ENCODE assay signal across 24 cellular contexts in genomic region chr9:98832768-98833089, GRCh38. TPM values are rescaled to one million over a fixed set of nuclear protein-coding genes. Genes with fewer than 3 reads are reported as not detected.
DNase-seq lines count a peak whose midpoint lies in the region; ATAC-seq, FAIRE-seq and TF ChIP-seq lines count a peak whose summit lies in the region.
"Had no signal": no experiment of that assay in that cellular context is flagged by ENCODE, and none has a peak within 500 bp of the region (broad histone marks: within the 10 kb centered on the region; RNA-seq: fewer than 3 reads in every experiment).

No MANE protein-coding gene starts in this region.

- H3K27ac ChIP-seq in cardiac muscle cell = peak overlapping the region; percentile 55
- peak overlapping the region; percentile 98 for H3K27ac ChIP-seq in K562 (ENCODE audit: extremely low read depth, low read depth, low read length)
- H3K27ac ChIP-seq in neuronal stem cell (replicated peaks; ENCODE audit: low read length) = no peak overlapping the region
- H3K27ac ChIP-seq: BLaER1 treated with 17β-estradiol and CSF1 and Interleukin-3, amounts not matched to agents 10 nM and 100 nM; C4-2B had no signal

- no peak overlapping the region for H3K14ac ChIP-seq in neuronal stem cell (ENCODE audit: low read length)

- POLR2A ChIA-PET in K562 (lab: Yijun Ruan, JAX) = interaction anchor here (0.7 to 1.0 kb wide), 5 partner anchors 10 to 455 kb away, joined by 3 to 4 read pairs (median 3); no protein-coding TSS in a partner anchor

- TF ChIP-seq EP300 in K562 (IDR thresholded peaks at IDR 0.05; ENCODE audit: low read length) = no peak

- no peaks in the 10 kb centered on the region for H3K9me3 ChIP-seq in cardiac muscle cell (ENCODE audit: low read depth)
- H3K9me3 ChIP-seq in K562 (replicated peaks; ENCODE audit: control insufficient read depth, insufficient read depth, low read depth, low read length) = no peaks in the 10 kb centered on the region
- no peaks in the 10 kb centered on the region for H3K9me3 ChIP-seq in neuronal stem cell (replicated peaks in 1 of 2; ENCODE audit: control insufficient read depth in 2 of 2, insufficient read depth in 1 of 2, low read depth in 1 of 2, low read length in 2 of 2)
- H3K9me3 ChIP-seq: BLaER1 treated with 17β-estradiol and CSF1 and Interleukin-3, amounts not matched to agents 10 nM and 100 nM had no signal

- H3K23ac ChIP-seq in neuronal stem cell (ENCODE audit: low read depth, low read length, poor library complexity) = peak overlapping the region; percentile 26

- H3K36me3 Mint-ChIP-seq in Calu3 (ENCODE audit: insufficient read depth, unreplicated experiment) = peaks cover 18% of the 10 kb centered on the region

- no peaks in the 10 kb centered on the region for H3K9me3 Mint-ChIP-seq in Calu3 (ENCODE audit: low read depth, unreplicated experiment)
- H3K9me3 Mint-ChIP-seq: CD4-positive, alpha-beta T cell; CD8-positive, alpha-beta T cell had no signal

- peaks cover 9% of the 10 kb centered on the region for H3K4me1 ChIP-seq in cardiac muscle cell (ENCODE audit: low read depth)
- H3K4me1 ChIP-seq in K562 (replicated peaks in 1 of 2; ENCODE audit: control insufficient read depth in 2 of 2, insufficient read depth in 2 of 2, low read length in 2 of 2) = peaks cover 36 to 51% of the 10 kb centered on the region in 2 experiments
- peaks cover 0 to 2% of the 10 kb centered on the region in 2 donors for H3K4me1 ChIP-seq in neuronal stem cell (ENCODE audit: control insufficient read depth in 2 of 2, insufficient read depth in 1 of 2, low read depth in 1 of 2, low read length in 2 of 2)

- FAIRE-seq in K562 (lab: Jason Lieb, UNC) = no peak
- FAIRE-seq: A204.1, D721Med, G401.6, GM12891, GM19239 had no signal

- H3K4ac ChIP-seq in neuronal stem cell (ENCODE audit: low read length) = no peak overlapping the region

- no peak overlapping the region for H4K91ac ChIP-seq in neuronal stem cell (ENCODE audit: low read depth, low read length, poor library complexity)

- no peak overlapping the region for H2BK12ac ChIP-seq in neuronal stem cell (ENCODE audit: low read length)

- H3K18ac ChIP-seq in neuronal stem cell (ENCODE audit: low read length) = no peak overlapping the region

- H3K36me3 ChIP-seq in cardiac muscle cell (no peaks in the 10 kb centered on the region), K562 (ENCODE audit: control insufficient read depth, insufficient read depth, low read length) (peaks cover 82% of the 10 kb centered on the region), neuronal stem cell (replicated peaks in 1 of 2; ENCODE audit: control insufficient read depth in 2 of 2, insufficient read depth in 2 of 2, low read length in 2 of 2) (peaks cover 0 to 5% of the 10 kb centered on the region in 2 donors)

- intact Hi-C loops in left cardiac atrium (cut with DNase I) = no loop called here
- intact Hi-C loops in Calu3 (cut with micrococcal nuclease; ENCODE audit: unreplicated experiment) = no loop called here
- intact Hi-C loops in K562 (cut with micrococcal nuclease) = loop anchor here (1.0 to 5.0 kb wide), 2 partner anchors 24 to 35 kb away; partner anchors contain the start of gene ANKS6

- no peaks in the 10 kb centered on the region for H4K20me1 ChIP-seq in K562 (replicated peaks; ENCODE audit: control insufficient read depth, insufficient read depth, low read length)
- H4K20me1 ChIP-seq: BLaER1 treated with 17β-estradiol and CSF1 and Interleukin-3, amounts not matched to agents 10 nM and 100 nM had no signal

- H3K9ac ChIP-seq in K562 (ENCODE audit: insufficient read depth in 1 of 2, low read depth in 2 of 2, low read length in 2 of 2) = peak overlapping the region; percentile 70 to 73; a peak in 3 of 4 replicates
- H3K9ac ChIP-seq in neuronal stem cell (ENCODE audit: low read depth, low read length, poor library complexity) = no peak overlapping the region
- H3K9ac ChIP-seq: BLaER1 treated with 17β-estradiol and CSF1 and Interleukin-3, amounts not matched to agents 10 nM and 100 nM had no signal

- TF ChIP-seq POLR2A in K562 (conservative IDR thresholded peaks at IDR 0.05) = no peak

- H3K4me3 ChIP-seq in cardiac muscle cell (no peak overlapping the region), K562 (peak overlapping the region; percentile 4; the same call in 1 of the 2 replicates), neuronal stem cell (ENCODE audit: low read length in 2 of 2) (no peak overlapping the region)
- H3K4me3 ChIP-seq: BLaER1 treated with 17β-estradiol and CSF1 and Interleukin-3, amounts not matched to agents 10 nM and 100 nM had no signal

- peaks cover 20% of the 10 kb centered on the region; the same call in 2 of the 3 replicates for H3K79me2 ChIP-seq in K562 (ENCODE audit: control insufficient read depth, insufficient read depth, low read length)

- H3K27ac Mint-ChIP-seq in Calu3 (ENCODE audit: unreplicated experiment) = peak overlapping the region; percentile 62
- H3K27ac Mint-ChIP-seq: B cell; CD4-positive, alpha-beta T cell; CD8-positive, alpha-beta T cell had no signal

- H2AK5ac ChIP-seq in neuronal stem cell (ENCODE audit: low read depth, low read length) = no peak overlapping the region

- H3K9me1 ChIP-seq in K562 (ENCODE audit: control insufficient read depth, insufficient read depth, low read length) = no peaks in the 10 kb centered on the region

- WGBS in K562 (ENCODE audit: insufficient coverage, low coverage, missing lambda C conversion rate) = 0% methylated on average over 1 of the region's 1 CpG
- no CpG with 5 or more reads among the region's 1 CpG for WGBS in neuronal stem cell (ENCODE audit: extremely low coverage in 2 of 2, insufficient read length in 2 of 2, insufficient replicate concordance in 1 of 2), 2 donors

- H2BK5ac ChIP-seq in neuronal stem cell (ENCODE audit: low read length) = no peak overlapping the region

- peak overlapping the region; percentile 58 for H3K4me2 ChIP-seq in K562 (ENCODE audit: insufficient read depth, low read length)
- no peak overlapping the region for H3K4me2 ChIP-seq in neuronal stem cell (ENCODE audit: insufficient read depth, low read length, poor library complexity, severe bottlenecking)
- H3K4me2 ChIP-seq: BLaER1 treated with 17β-estradiol and CSF1 and Interleukin-3, amounts not matched to agents 10 nM and 100 nM had no signal

- H3K79me1 ChIP-seq in neuronal stem cell (ENCODE audit: low read depth, low read length) = no peaks in the 10 kb centered on the region

- H2AFZ ChIP-seq in K562 (ENCODE audit: low read depth, low read length) = peak overlapping the region; percentile 83
- H2AFZ ChIP-seq in neuronal stem cell (ENCODE audit: low read length) = no peak overlapping the region

- in situ Hi-C loops in K562 (cut with MboI) = no loop called here

- ATAC-seq in left cardiac atrium (no peak), K562 (no peak; the same call in 2 of the 3 replicates)
- ATAC-seq: CD8-positive, alpha-beta T cell had no signal

- DNase-seq in cardiac muscle cell (ENCODE audit: low read depth in 1 of 2, low spot score in 1 of 2) (no peak), left cardiac atrium (no peak), Calu3 (no peak), K562 (ENCODE audit: extremely low read depth in 1 of 4, low spot score in 3 of 4) (no peak), neuronal stem cell (ENCODE audit: low spot score) (no peak), NCI-H1105 treated with DMSO at 0.1 percent for 48 hours (lab: John Stamatoyannopoulos, UW) (no peak), AG08396 (ENCODE audit: low spot score) (no peak)
- DNase-seq in stimulated activated naive CD4-positive, alpha-beta T cell treated with Interleukin-2 at 50 U/mL for 16 hours (lab: John Stamatoyannopoulos, UW) = no peak
- DNase-seq: 8988T; ACHN; AML-193; CD4-positive, alpha-beta T cell; CD8-positive, alpha-beta T cell; COR-L47; DMS79 treated with DMSO at 0.1 percent for 48 hours; GF-D8 had no signal

- no peak for TF ChIP-seq RAD21 in K562 (CRISPR knock-in tag; conservative IDR thresholded peaks at IDR 0.05 in 1 of 2, IDR thresholded peaks at IDR 0.05 in 1 of 2)

- H3K4me3 Mint-ChIP-seq in Calu3 (ENCODE audit: low read depth, unreplicated experiment) = peak overlapping the region; percentile 7
- H3K4me3 Mint-ChIP-seq: B cell; CD4-positive, alpha-beta T cell; CD8-positive, alpha-beta T cell had no signal

- BruUV-seq in Calu3 (replicated peaks; lab: Mats Ljungman, UMichigan) (no TSS peak), K562 (replicated peaks; lab: Mats Ljungman, UMichigan) (TSS peak; percentile 86)

- CTCF ChIA-PET in Calu3 (lab: Charles Lee) = interaction anchor here (1.3 kb wide), 1 partner anchor 26 kb away, joined by 3 read pairs; no protein-coding TSS in a partner anchor
- CTCF ChIA-PET in K562 (lab: Yijun Ruan, JAX; ENCODE audit: low intra/inter-chr PET ratio) = no interaction called here

- H2BK120ac ChIP-seq in neuronal stem cell (ENCODE audit: low read depth, low read length) = no peak overlapping the region

- no peak overlapping the region for H2BK15ac ChIP-seq in neuronal stem cell (ENCODE audit: low read length)

- H4K8ac ChIP-seq in neuronal stem cell (ENCODE audit: low read depth, low read length) = no peak overlapping the region

- H3K27me3 ChIP-seq in cardiac muscle cell (no peaks in the 10 kb centered on the region), K562 (ENCODE audit: control insufficient read depth in 2 of 2, insufficient read depth in 2 of 2, low read length in 2 of 2) (no peaks in the 10 kb centered on the region), neuronal stem cell (ENCODE audit: control insufficient read depth in 3 of 3, insufficient read depth in 3 of 3, low read depth in 1 of 3, low read length in 3 of 3) (no peaks in the 10 kb centered on the region)
- H3K27me3 ChIP-seq: BLaER1 treated with 17β-estradiol and CSF1 and Interleukin-3, amounts not matched to agents 10 nM and 100 nM had no signal

- H3K4me1 Mint-ChIP-seq in Calu3 (ENCODE audit: low read depth, unreplicated experiment) = peaks cover 13% of the 10 kb centered on the region
- H3K4me1 Mint-ChIP-seq: B cell had no signal

- no peak for TF ChIP-seq CTCF in cardiac muscle cell (IDR thresholded peaks at IDR 0.05; ENCODE audit: low read depth, low read length)
- TF ChIP-seq CTCF in Calu3 (IDR thresholded peaks at IDR 0.05; ENCODE audit: unreplicated experiment) = no peak
- no peak for TF ChIP-seq CTCF in K562 (IDR thresholded peaks at IDR 0.05 in 2 of 3, conservative IDR thresholded peaks at IDR 0.05 in 1 of 3; ENCODE audit: insufficient read depth in 2 of 3, low read depth in 1 of 3, low read length in 3 of 3)

- no peaks in the 10 kb centered on the region for H3K27me3 Mint-ChIP-seq in Calu3 (ENCODE audit: unreplicated experiment)
- H3K27me3 Mint-ChIP-seq: B cell; CD4-positive, alpha-beta T cell had no signal

RNA-seq across cellular contexts. Expression of gene GALNT12, which starts 25.3 kb away (rescaled TPM):
- 5.8 and 19.7 TPM in 2 replicates for total RNA-seq in cardiac muscle cell
- polyA plus RNA-seq in cardiac muscle cell = 4.2 and 12.5 TPM in 2 replicates
- 1 to 10 TPM in 1 of 2 donors, under 1 TPM in 1; 0.91 to 1.1 TPM for total RNA-seq in left cardiac atrium
- total RNA-seq in Calu3 (2022) = 49.2 and 51.2 TPM in 2 replicates
- 99.2 and 173 TPM in 2 replicates for total RNA-seq in K562 (2011; cell fraction: chromatin; rRNA removed; ENCODE audit: low replicate concordance)
- 75.7 and 81.2 TPM in 2 replicates for total RNA-seq in K562 (2011; cell fraction: nucleolus; rRNA removed)
- 101 and 122 TPM in 2 replicates for total RNA-seq in K562 (2011; cell fraction: nucleoplasm; rRNA removed)
- total RNA-seq in K562 (2014; rRNA removed) = 36.3 and 39.1 TPM in 2 replicates
- total RNA-seq in K562 (2014; rRNA removed; fragmentation: Illumina TruSeq; extraction: Trizol) = 44.2 and 51.1 TPM in 2 replicates
- total RNA-seq in K562 (2015; rRNA removed; fragmentation: Illumina TruSeq; extraction: Trizol) = 43.6 and 46.8 TPM in 2 replicates
- 38.1 and 39.3 TPM in 2 replicates for total RNA-seq in K562 (2021)
- polyA plus RNA-seq in K562 (2011; rRNA removed) = 82.9 and 86.6 TPM in 2 replicates
- 28.4 and 41.1 TPM in 2 replicates for polyA plus RNA-seq in K562 (2011; cell fraction: cytosol; rRNA removed)
- 163 and 207 TPM in 2 replicates for polyA plus RNA-seq in K562 (2011; cell fraction: nucleus; rRNA removed)
- 37.8 and 58.5 TPM in 2 replicates for polyA plus RNA-seq in K562 (2012)
- polyA plus RNA-seq in K562 (2014; fragmentation: Illumina TruSeq; extraction: Trizol) = 42.4 and 45.3 TPM in 2 replicates
- 10 to 100 TPM; 29.7 to 33.7 TPM for polyA plus RNA-seq in K562 (2014; fragmentation: Nextera tagmentation; extraction: Ambion mirVana)
- 45.6 and 49.4 TPM in 2 replicates for polyA plus RNA-seq in K562 (2014; rRNA removed)
- 35.3 and 36.9 TPM in 2 replicates for polyA minus RNA-seq in K562 (2011; rRNA and poly(A)+ RNA removed)
- 12.0 and 15.8 TPM in 2 replicates for polyA minus RNA-seq in K562 (2011; cell fraction: cytosol; rRNA and poly(A)+ RNA removed)
- 32.7 and 49.1 TPM in 2 replicates for polyA minus RNA-seq in K562 (2011; cell fraction: nucleus; rRNA and poly(A)+ RNA removed)
- polyA plus RNA-seq in neuronal stem cell (2013, experiment 1 of 2) = 18.8 TPM
- 18.5 TPM for polyA plus RNA-seq in neuronal stem cell (2013, experiment 2 of 2)

RNA-seq across cellular contexts. Expression of gene ANKS6, which starts 36.4 kb away (rescaled TPM):
- 25.8 and 40.3 TPM in 2 replicates for total RNA-seq in cardiac muscle cell
- polyA plus RNA-seq in cardiac muscle cell = 25.5 and 33.5 TPM in 2 replicates
- total RNA-seq in left cardiac atrium = 1 to 10 TPM; 6.5 to 7.4 TPM
- total RNA-seq in Calu3 (2022) = 31.5 and 32.2 TPM in 2 replicates
- total RNA-seq in K562 (2011; cell fraction: chromatin; rRNA removed; ENCODE audit: low replicate concordance) = 68.9 and 115 TPM in 2 replicates
- 69.9 and 73.9 TPM in 2 replicates for total RNA-seq in K562 (2011; cell fraction: nucleolus; rRNA removed)
- total RNA-seq in K562 (2011; cell fraction: nucleoplasm; rRNA removed) = 65.8 and 76.9 TPM in 2 replicates
- 46.3 and 64.7 TPM in 2 replicates for total RNA-seq in K562 (2014; rRNA removed)
- 25.4 and 28.5 TPM in 2 replicates for total RNA-seq in K562 (2014; rRNA removed; fragmentation: Illumina TruSeq; extraction: Trizol)
- total RNA-seq in K562 (2015; rRNA removed; fragmentation: Illumina TruSeq; extraction: Trizol) = 30.1 and 31.9 TPM in 2 replicates
- total RNA-seq in K562 (2021) = 72.2 and 74.5 TPM in 2 replicates
- 46.5 and 50.7 TPM in 2 replicates for polyA plus RNA-seq in K562 (2011; rRNA removed)
- polyA plus RNA-seq in K562 (2011; cell fraction: cytosol; rRNA removed) = 43.5 and 86.7 TPM in 2 replicates
- 120 and 181 TPM in 2 replicates for polyA plus RNA-seq in K562 (2011; cell fraction: nucleus; rRNA removed)
- polyA plus RNA-seq in K562 (2012) = 43.7 and 44.2 TPM in 2 replicates
- polyA plus RNA-seq in K562 (2014; fragmentation: Illumina TruSeq; extraction: Trizol) = 36.9 and 41.8 TPM in 2 replicates
- polyA plus RNA-seq in K562 (2014; fragmentation: Nextera tagmentation; extraction: Ambion mirVana) = 10 to 100 TPM in 1 of 2 experiments, 1 to 10 TPM in 1; 9.9 to 11.8 TPM
- 68.8 and 74.3 TPM in 2 replicates for polyA plus RNA-seq in K562 (2014; rRNA removed)
- 27.0 and 35.5 TPM in 2 replicates for polyA minus RNA-seq in K562 (2011; rRNA and poly(A)+ RNA removed)
- 29.9 and 31.2 TPM in 2 replicates for polyA minus RNA-seq in K562 (2011; cell fraction: cytosol; rRNA and poly(A)+ RNA removed)
- polyA minus RNA-seq in K562 (2011; cell fraction: nucleus; rRNA and poly(A)+ RNA removed) = 31.0 and 35.3 TPM in 2 replicates
- 31.8 TPM for polyA plus RNA-seq in neuronal stem cell (2013, experiment 1 of 2)
- polyA plus RNA-seq in neuronal stem cell (2013, experiment 2 of 2) = 30.2 TPM
